In genomic region chr19:51743405-51743804, GRCh38 we compare ENCODE assay signal across 32 cellular contexts. TPM values are rescaled to one million over a fixed set of nuclear protein-coding genes. Genes with fewer than 3 reads are reported as not detected.
DNase-seq lines count a peak whose midpoint lies in the region; FAIRE-seq and TF ChIP-seq lines count a peak whose summit lies in the region.
"Had no signal": no experiment of that assay in that cellular context is flagged by ENCODE, and none has a peak within 500 bp of the region (broad histone marks: within the 10 kb centered on the region; RNA-seq: fewer than 3 reads in every experiment).

No MANE protein-coding gene starts in this region.

- CTCF ChIA-PET in A673 (lab: Charles Lee) (no interaction called here), MCF 10A (lab: Yijun Ruan, JAX) (interaction anchor here (0.7 to 1.2 kb wide), 5 partner anchors 19 to 40 kb away, joined by 3 to 4 read pairs (median 3); partner anchors contain the start of gene HAS1)

- H3K27ac ChIP-seq in neutrophil = peak overlapping the region; percentile 95
- H3K27ac ChIP-seq in A673 (ENCODE audit: low read depth, low read length, poor library complexity, severe bottlenecking) = no peak overlapping the region
- H3K27ac ChIP-seq: esophagus muscularis mucosa, heart right ventricle, skin epidermis had no signal

- H3K36me3 ChIP-seq in neutrophil (peaks cover 70% of the 10 kb centered on the region), A673 (ENCODE audit: insufficient read depth, low read length, poor library complexity, severe bottlenecking) (no peaks in the 10 kb centered on the region)
- H3K36me3 ChIP-seq: esophagus muscularis mucosa had no signal

- no peak overlapping the region for H3K4me3 Mint-ChIP-seq in MCF 10A (ENCODE audit: unreplicated experiment)
- H3K4me3 Mint-ChIP-seq: activated CD8-positive, alpha-beta memory T cell treated with anti-CD3 and anti-CD28 coated beads, Interleukin-2, amount 10 ng/mL, durations not matched to agents 7 days and 5 days; activated T-cell treated with anti-CD3 and anti-CD28 coated beads, Interleukin-2, amount 50 U/mL, for 4 hours; B cell; IgD-negative memory B cell; natural killer cell had no signal

- no TSS peak for BruUV-seq in A673 (replicated peaks; lab: Mats Ljungman, UMichigan)
- BruUV-seq in MCF 10A (replicated peaks; lab: Mats Ljungman, UMichigan) = no TSS peak

- no peaks in the 10 kb centered on the region for H3K27me3 Mint-ChIP-seq in MCF 10A (ENCODE audit: insufficient read depth, unreplicated experiment)
- H3K27me3 Mint-ChIP-seq: activated CD8-positive, alpha-beta memory T cell treated with anti-CD3 and anti-CD28 coated beads, Interleukin-2, amount 10 ng/mL, durations not matched to agents 7 days and 5 days had no signal

- intact Hi-C loops in A673 (cut with micrococcal nuclease; ENCODE audit: unreplicated experiment) (no loop called here), MCF 10A (cut with micrococcal nuclease) (no loop called here)

- peaks cover 15% of the 10 kb centered on the region for H3K4me1 Mint-ChIP-seq in MCF 10A (ENCODE audit: insufficient read depth, unreplicated experiment)
- H3K4me1 Mint-ChIP-seq: activated CD8-positive, alpha-beta memory T cell treated with anti-CD3 and anti-CD28 coated beads, Interleukin-2, amount 10 ng/mL, durations not matched to agents 7 days and 5 days; B cell; natural killer cell had no signal

- no peak for FAIRE-seq in urothelium cell line (lab: Jason Lieb, UNC)
- FAIRE-seq: A204.1, G401.6, TTC549 had no signal

- H3K27me3 ChIP-seq in neutrophil (no peaks in the 10 kb centered on the region), A673 (replicated peaks; ENCODE audit: insufficient read depth, low read depth, low read length, poor library complexity) (peaks cover 15% of the 10 kb centered on the region)

- H3K4me3 ChIP-seq in AG10803 (ENCODE audit: low read length) (no peak overlapping the region), astrocyte of the spinal cord (ENCODE audit: low read depth, low read length) (no peak overlapping the region), neutrophil (ENCODE audit: low read depth in 1 of 2, low read length in 1 of 2) (peak overlapping the region in 1 of 2 experiments; percentile 41), A673 (ENCODE audit: low read depth, low read length, poor library complexity, severe bottlenecking) (no peak overlapping the region)
- H3K4me3 ChIP-seq: esophagus muscularis mucosa, heart right ventricle, mucosa of descending colon, skin epidermis had no signal

- DNase-seq in AG10803 (ENCODE audit: low read depth) (peak; percentile 51), HK-2 (ENCODE audit: unreplicated experiment) (peak; percentile 71), astrocyte of the spinal cord (ENCODE audit: low read depth, low spot score) (peak; percentile 36), A673 (ENCODE audit: low spot score) (no peak), hepatic stellate cell (ENCODE audit: low spot score) (no peak), urothelium cell line (ENCODE audit: low spot score) (no peak), MCF 10A (ENCODE audit: unreplicated experiment) (no peak)
- DNase-seq: activated CD8-positive, alpha-beta memory T cell treated with anti-CD3 and anti-CD28 coated beads, Interleukin-2, amount 10 ng/mL, durations not matched to agents 7 days and 5 days; activated gamma-delta T cell treated with Interleukin-2 at 50 U/mL for 16 hours; activated T-cell treated with anti-CD3 and anti-CD28 coated beads, Interleukin-2, amount 50 U/mL, for 4 hours; cerebellar nuclear complex; foreskin melanocyte; heart right ventricle; mucosa of descending colon; natural killer cell; NCI-H1092; NCI-H1694; occipital lobe; stimulated activated naive CD8-positive, alpha-beta T cell treated with anti-CD3 and anti-CD28 coated beads, Interleukin-15, Interleukin-2, amounts not matched to agents 100 U/mL and 50 U/mL, for 24 hours had no signal

- no peaks in the 10 kb centered on the region for H3K9me3 Mint-ChIP-seq in MCF 10A (ENCODE audit: unreplicated experiment)
- H3K9me3 Mint-ChIP-seq: natural killer cell had no signal

- H3K27ac Mint-ChIP-seq in MCF 10A (ENCODE audit: low read depth, unreplicated experiment) = no peak overlapping the region
- H3K27ac Mint-ChIP-seq: activated CD8-positive, alpha-beta memory T cell treated with anti-CD3 and anti-CD28 coated beads, Interleukin-2, amount 10 ng/mL, durations not matched to agents 7 days and 5 days; B cell; IgD-negative memory B cell; natural killer cell had no signal

- in situ Hi-C loops in astrocyte of the spinal cord (cut with HindIII; ENCODE audit: low sequenced_read_pairs) = no loop called here

- H3K9me3 ChIP-seq in neutrophil (no peaks in the 10 kb centered on the region), A673 (ENCODE audit: low read depth, low read length, poor library complexity, severe bottlenecking) (no peaks in the 10 kb centered on the region)
- H3K9me3 ChIP-seq: esophagus muscularis mucosa, heart right ventricle, mucosa of descending colon had no signal

- H3K4me1 ChIP-seq in neutrophil (ENCODE audit: control insufficient read depth in 1 of 2, insufficient read depth in 1 of 2, low read depth in 1 of 2, low read length in 1 of 2) (peaks cover 93 to 100% of the 10 kb centered on the region in 2 experiments), A673 (ENCODE audit: insufficient read depth, low read length, poor library complexity, severe bottlenecking) (no peaks in the 10 kb centered on the region)
- H3K4me1 ChIP-seq: esophagus muscularis mucosa had no signal

- H3K36me3 Mint-ChIP-seq in MCF 10A (ENCODE audit: insufficient read depth, unreplicated experiment) = peaks cover 46% of the 10 kb centered on the region
- H3K36me3 Mint-ChIP-seq: activated CD8-positive, alpha-beta memory T cell treated with anti-CD3 and anti-CD28 coated beads, Interleukin-2, amount 10 ng/mL, durations not matched to agents 7 days and 5 days; natural killer cell had no signal

- POLR2A ChIA-PET in A673 (lab: Charles Lee; ENCODE audit: low non-redundant PET) (no interaction called here), MCF 10A (lab: Yijun Ruan, JAX) (interaction anchor here (1.2 to 1.3 kb wide), 2 partner anchors 16 to 18 kb away, joined by 3 to 4 read pairs; no protein-coding TSS in a partner anchor)

- no peak for TF ChIP-seq CTCF in AG10803 (conservative IDR thresholded peaks at IDR 0.05; ENCODE audit: low read length)
- no peak for TF ChIP-seq CTCF in astrocyte of the spinal cord (IDR thresholded peaks at IDR 0.05; ENCODE audit: low read depth, low read length)
- no peak for TF ChIP-seq CTCF in neutrophil (IDR thresholded peaks at IDR 0.05)
- no peak for TF ChIP-seq CTCF in A673 (conservative IDR thresholded peaks at IDR 0.05; ENCODE audit: low read depth, low read length)
- no peak for TF ChIP-seq CTCF in MCF 10A (IDR thresholded peaks at IDR 0.05; ENCODE audit: unreplicated experiment)

RNA-seq across cellular contexts. Expression of gene FPR1, which starts 8.3 kb away (rescaled TPM):
- not detected in 2 replicates for total RNA-seq in A673 (2021)
- 6.2 and 8.6 TPM in 2 replicates for total RNA-seq in MCF 10A (2022)
- total RNA-seq: activated CD8-positive, alpha-beta memory T cell treated with anti-CD3 and anti-CD28 coated beads, Interleukin-2, amount 10 ng/mL, durations not matched to agents 7 days and 5 days; activated T-cell treated with anti-CD3 and anti-CD28 coated beads, Interleukin-2, amount 50 U/mL, for 4 hours; dermis microvascular lymphatic vessel endothelial cell; lung microvascular endothelial cell; NCI-H460; T-helper 1 cell treated with Interleukin-12 subunit alpha and Interleukin-12 subunit beta and Interleukin-4 antibody, amounts not matched to agents 30 ng/mL and 1 ng/mL, for 36 hours had no signal

RNA-seq across cellular contexts. Expression of gene FPR2, which starts 17.6 kb away (rescaled TPM):
- not detected in 2 replicates for total RNA-seq in A673 (2021)
- total RNA-seq in MCF 10A (2022) = not detected in 2 replicates
- total RNA-seq: activated CD8-positive, alpha-beta memory T cell treated with anti-CD3 and anti-CD28 coated beads, Interleukin-2, amount 10 ng/mL, durations not matched to agents 7 days and 5 days; activated T-cell treated with anti-CD3 and anti-CD28 coated beads, Interleukin-2, amount 50 U/mL, for 4 hours; B cell; dermis microvascular lymphatic vessel endothelial cell; lung microvascular endothelial cell; NCI-H460; T-helper 1 cell treated with Interleukin-12 subunit alpha and Interleukin-12 subunit beta and Interleukin-4 antibody, amounts not matched to agents 30 ng/mL and 1 ng/mL, for 36 hours; temporal lobe had no signal

RNA-seq across cellular contexts. Expression of gene HAS1, which starts 19.6 kb away (rescaled TPM):
- total RNA-seq in A673 (2021) (not detected in 2 replicates), MCF 10A (2022) (0.34 and 0.42 TPM in 2 replicates)
- total RNA-seq: activated CD8-positive, alpha-beta memory T cell treated with anti-CD3 and anti-CD28 coated beads, Interleukin-2, amount 10 ng/mL, durations not matched to agents 7 days and 5 days; activated T-cell treated with anti-CD3 and anti-CD28 coated beads, Interleukin-2, amount 50 U/mL, for 4 hours; B cell; dermis microvascular lymphatic vessel endothelial cell; natural killer cell; NCI-H460; T-helper 1 cell treated with Interleukin-12 subunit alpha and Interleukin-12 subunit beta and Interleukin-4 antibody, amounts not matched to agents 30 ng/mL and 1 ng/mL, for 36 hours had no signal

RNA-seq across cellular contexts. Expression of gene SPACA6, which starts 50.3 kb away (rescaled TPM):
- total RNA-seq in A673 (2021) = 28.4 and 28.6 TPM in 2 replicates
- 13.1 and 18.1 TPM in 2 replicates for total RNA-seq in MCF 10A (2022)

RNA-seq across cellular contexts. Expression of gene FPR3, which starts 51.6 kb away (rescaled TPM):
- total RNA-seq in A673 (2021) (not detected in 2 replicates), MCF 10A (2022) (not detected in 2 replicates)
- total RNA-seq: activated CD8-positive, alpha-beta memory T cell treated with anti-CD3 and anti-CD28 coated beads, Interleukin-2, amount 10 ng/mL, durations not matched to agents 7 days and 5 days; activated T-cell treated with anti-CD3 and anti-CD28 coated beads, Interleukin-2, amount 50 U/mL, for 4 hours; NCI-H460; T-helper 1 cell treated with Interleukin-12 subunit alpha and Interleukin-12 subunit beta and Interleukin-4 antibody, amounts not matched to agents 30 ng/mL and 1 ng/mL, for 36 hours had no signal

Comparison
In these comparisons a context has a peak if more than half of its experiments do, and no peak if none do; other contexts are left out.
1. DNase-seq: peak in AG10803 (single experiment), HK-2 (single experiment) and astrocyte of the spinal cord (single experiment); none in A673 (single experiment), hepatic stellate cell (single experiment), urothelium cell line (single experiment) and MCF 10A (single experiment).